17 cellular contexts compared by ENCODE assay signal in the genomic region with DNA sequence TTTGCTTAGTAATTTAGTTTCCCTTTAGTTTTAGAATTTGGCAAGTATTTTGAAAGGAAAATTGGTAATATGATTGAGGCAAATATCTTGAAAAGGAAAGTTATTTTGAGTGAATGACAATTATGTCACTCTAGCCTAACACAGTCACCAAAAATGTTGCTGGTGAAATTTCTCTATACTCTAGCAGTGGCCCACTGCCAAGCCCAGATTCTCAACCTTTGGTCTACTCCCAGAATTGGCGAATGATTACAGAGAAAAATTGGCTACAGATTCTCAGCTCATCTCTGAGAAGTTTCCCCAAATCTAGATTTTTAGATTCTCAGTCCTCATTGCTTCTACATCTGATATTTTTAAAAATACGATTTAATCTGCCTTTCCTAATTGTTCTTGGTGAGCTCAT.
"Had no signal": no experiment of that assay in that cellular context is flagged by ENCODE, and none has a peak within 500 bp of the region (broad histone marks: within the 10 kb centered on the region; RNA-seq: fewer than 3 reads in every experiment).

No MANE protein-coding gene starts in this region.

- H3K27ac ChIP-seq: heart right ventricle, left ventricle myocardium inferior, prostate gland, sigmoid colon, suprapubic skin, upper lobe of left lung had no signal

- H3K36me3 ChIP-seq: heart right ventricle, left ventricle myocardium inferior, prostate gland, sigmoid colon, suprapubic skin, upper lobe of left lung had no signal

- H3K27me3 ChIP-seq: heart right ventricle, sigmoid colon, suprapubic skin, upper lobe of left lung had no signal

- H3K9me3 ChIP-seq: heart right ventricle, left ventricle myocardium inferior, prostate gland, sigmoid colon, suprapubic skin, upper lobe of left lung had no signal

- DNase-seq: activated CD4-positive, alpha-beta T cell treated with anti-CD3 and anti-CD28 coated beads, Interleukin-2, amount 50 U/mL, for 1 hour; activated naive CD4-positive, alpha-beta T cell treated with anti-CD3 and anti-CD28 coated beads for 36 hours; activated T-cell treated with anti-CD3 and anti-CD28 coated beads for 4 hours; dermis blood vessel endothelial cell; endodermal cell; foreskin melanocyte; heart right ventricle; islet precursor cell; left ventricle myocardium inferior; mesenchymal stem cell; occipital lobe; sigmoid colon; stimulated activated CD4-positive, alpha-beta T cell treated with anti-CD3 and anti-CD28 coated beads, Interleukin-2, amount 100 ng/mL, for 48 hours; stimulated activated naive CD4-positive, alpha-beta T cell treated with Interleukin-2 at 50 U/mL for 16 hours; upper lobe of left lung had no signal

- H3K4me3 ChIP-seq: heart right ventricle, left ventricle myocardium inferior, prostate gland, sigmoid colon, suprapubic skin, upper lobe of left lung had no signal

- H3K4me1 ChIP-seq: prostate gland, sigmoid colon, suprapubic skin, upper lobe of left lung had no signal
